8 cellular contexts compared by ENCODE assay signal in the genomic region with DNA sequence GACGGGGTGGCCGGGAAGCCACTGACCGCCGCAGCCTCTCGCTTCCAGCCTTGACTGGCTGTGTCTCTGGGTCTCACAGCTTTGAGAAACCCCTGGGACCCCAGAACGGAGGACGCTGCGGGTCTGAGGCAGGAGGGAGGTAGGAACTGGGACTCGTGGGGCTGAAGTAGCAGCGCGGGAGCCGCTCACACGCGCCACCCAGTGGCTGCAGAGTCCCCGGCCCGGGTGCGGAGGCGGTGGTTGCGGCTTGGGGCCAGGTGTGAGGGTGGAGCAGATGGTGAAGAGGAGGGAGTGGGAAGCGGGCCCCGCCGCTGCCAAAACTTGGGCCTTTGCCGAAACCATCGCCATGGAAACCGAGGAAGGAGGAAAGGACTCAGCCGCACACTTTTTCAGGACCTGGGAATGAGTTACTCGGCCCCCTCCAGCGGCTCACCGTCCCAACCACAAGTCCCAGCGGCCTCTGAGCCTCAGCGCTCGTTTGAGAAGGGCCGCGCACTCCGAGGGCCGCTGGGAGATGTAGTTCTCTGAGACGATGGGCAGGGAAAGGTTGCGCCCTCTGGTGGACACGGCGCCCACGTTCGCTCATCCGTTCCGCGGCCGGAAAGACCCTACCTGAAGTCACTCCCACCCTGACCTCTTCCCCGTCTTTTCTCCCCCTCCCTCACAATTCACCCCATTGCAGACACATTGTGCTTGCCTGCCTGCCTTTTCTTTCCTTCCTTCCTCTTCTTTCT. TPM values are rescaled to one million over a fixed set of nuclear protein-coding genes. Genes with fewer than 3 reads are reported as not detected.
A peak's percentile ranks its signal among the peaks of the same experiment; 100 is the strongest.
DNase-seq lines count a peak whose midpoint lies in the region; ATAC-seq lines count a peak whose summit lies in the region.

No MANE protein-coding gene starts in this region.

- H3K9ac ChIP-seq in muscle layer of colon (ENCODE audit: low read length) = no peak overlapping the region

- H3K9me3 ChIP-seq in esophagus (ENCODE audit: control insufficient read depth in 2 of 2, insufficient read depth in 1 of 2, low read depth in 1 of 2, low read length in 1 of 2) (no peaks in the 10 kb centered on the region), muscle layer of colon (ENCODE audit: low read length) (no peaks in the 10 kb centered on the region)

- H3K4me3 ChIP-seq in esophagus (ENCODE audit: low read depth in 1 of 2, low read length in 2 of 2) (peak overlapping the region; percentile 61 to 70), muscle layer of colon (ENCODE audit: low read depth in 1 of 2, low read length in 2 of 2) (peak overlapping the region; percentile 57 to 67)

- peak; percentile 77 for DNase-seq in DMS53 treated with DMSO at 0.1 percent for 48 hours (lab: John Stamatoyannopoulos, UW; ENCODE audit: unreplicated experiment)
- DNase-seq in KBM-7 = peak; percentile 97
- DNase-seq in OCI-M2 (lab: John Stamatoyannopoulos, UW; ENCODE audit: unreplicated experiment) = peak; percentile 88
- peak; percentile 96 for DNase-seq in activated T-cell treated with anti-CD3 and anti-CD28 coated beads, Interleukin-2, amount 50 U/mL, for 1 hour
- DNase-seq in stimulated activated CD8-positive, alpha-beta memory T cell treated with anti-CD3 and anti-CD28 coated beads, Interleukin-4, amount 100 ng/mL, for 48 hours = peak; percentile 96

- H3K36me3 ChIP-seq in esophagus (ENCODE audit: control insufficient read depth in 2 of 2, insufficient read depth in 2 of 2, low read length in 1 of 2) = peaks cover 3 to 11% of the 10 kb centered on the region in 2 donors
- H3K36me3 ChIP-seq in muscle layer of colon (ENCODE audit: insufficient read depth, low read length) = peaks cover 5% of the 10 kb centered on the region

- peak; percentile 61 for ATAC-seq in GM21737 (IDR thresholded peaks at IDR 0.05; ENCODE audit: unreplicated experiment)

- in situ Hi-C loops in KBM-7 (cut with MboI; ENCODE audit: low pct_unique_long_range_greater_than_20kb, low sequenced_read_pairs) = no loop called here

- H3K27me3 ChIP-seq in esophagus (ENCODE audit: control insufficient read depth in 1 of 2, insufficient read depth in 2 of 2, low read length in 2 of 2) (peaks cover 0 to 5% of the 10 kb centered on the region in 2 donors), muscle layer of colon (ENCODE audit: control insufficient read depth in 1 of 2, insufficient read depth in 2 of 2, low read length in 2 of 2) (peaks cover 23 to 45% of the 10 kb centered on the region in 2 donors)

- 0% methylated on average over 46 to 47 of the region's 47 CpGs for WGBS in esophagus, 2 donors

- H3K27ac ChIP-seq in esophagus (ENCODE audit: low read depth in 2 of 2, low read length in 1 of 2) (peak overlapping the region; percentile 80 to 86), muscle layer of colon (ENCODE audit: low read depth, low read length) (no peak overlapping the region)

- H3K4me1 ChIP-seq in esophagus (ENCODE audit: control insufficient read depth in 2 of 2, insufficient read depth in 2 of 2, low read length in 1 of 2) (peaks cover 0 to 2% of the 10 kb centered on the region in 2 donors), muscle layer of colon (ENCODE audit: insufficient read depth, low read length) (no peaks in the 10 kb centered on the region)

RNA-seq across cellular contexts. Expression of a gene that starts 2.2 kb away (rescaled TPM):
- under 1 TPM; 0.28 to 0.29 TPM for polyA plus RNA-seq in esophagus

RNA-seq across cellular contexts. Expression of a gene that starts 8.1 kb away (rescaled TPM):
- 10 to 100 TPM; 63.5 to 65.3 TPM for polyA plus RNA-seq in esophagus

RNA-seq across cellular contexts. Expression of a gene that starts 9.5 kb away (rescaled TPM):
- 10 to 100 TPM; 29.4 to 29.9 TPM for polyA plus RNA-seq in esophagus

RNA-seq across cellular contexts. Expression of a gene that starts 18.3 kb away (rescaled TPM):
- polyA plus RNA-seq in esophagus = not detected

RNA-seq across cellular contexts. Expression of a gene that starts 20.3 kb away (rescaled TPM):
- polyA plus RNA-seq in esophagus = not detected
